Comparison of ENCODE assay signal across 25 cellular contexts in genomic region chr15:93200448-93201226, GRCh38.
"Had no signal": no experiment of that assay in that cellular context is flagged by ENCODE, and none has a peak within 500 bp of the region (broad histone marks: within the 10 kb centered on the region; RNA-seq: fewer than 3 reads in every experiment).

No MANE protein-coding gene starts in this region.

- H3K4me3 ChIP-seq: esophagus squamous epithelium, heart right ventricle, right lobe of liver, thoracic aorta, upper lobe of left lung had no signal

- H3K4me1 Mint-ChIP-seq: activated CD4-positive, alpha-beta memory T cell treated with anti-CD3 and anti-CD28 coated beads, Interleukin-2, amount 10 ng/mL, durations not matched to agents 7 days and 5 days; activated CD4-positive, alpha-beta T cell treated with anti-CD3 and anti-CD28 coated beads, Interleukin-2, amount 10 ng/mL, durations not matched to agents 7 days and 5 days; activated naive CD4-positive, alpha-beta T cell treated with anti-CD3 and anti-CD28 coated beads, Interleukin-2, amount 50 U/mL, for 24 hours; activated naive CD8-positive, alpha-beta T cell treated with anti-CD3 and anti-CD28 coated beads, Interleukin-2, amount 50 U/mL, for 24 hours; naive thymus-derived CD8-positive, alpha-beta T cell; stimulated activated effector memory CD8-positive, alpha-beta T cell treated with anti-CD3 and anti-CD28 coated beads, Interleukin-12 subunit alpha, Interleukin-12 subunit beta, amount 100 ng/mL, for 72 hours; T-helper 17 cell had no signal

- H3K9me3 Mint-ChIP-seq: activated CD4-positive, alpha-beta memory T cell treated with anti-CD3 and anti-CD28 coated beads, Interleukin-2, amount 10 ng/mL, durations not matched to agents 7 days and 5 days; activated CD4-positive, alpha-beta T cell treated with anti-CD3 and anti-CD28 coated beads, Interleukin-2, amount 10 ng/mL, durations not matched to agents 7 days and 5 days; activated T-helper 2 cell treated with anti-CD3 and anti-CD28 coated beads, Interferon-gamma antibody, Interleukin-2, Interleukin-4, amounts not matched to agents 10 μg/mL and 5 μg/mL and 100 μg/mL, durations not matched to agents 14 hours and 24 hours and 36 hours had no signal

- H3K27ac ChIP-seq: esophagus squamous epithelium, heart right ventricle, right lobe of liver, thoracic aorta, upper lobe of left lung, WERI-Rb-1 had no signal

- ATAC-seq: activated naive CD8-positive, alpha-beta T cell treated with anti-CD3 and anti-CD28 coated beads, Interleukin-2, amount 50 U/mL, for 24 hours; naive thymus-derived CD8-positive, alpha-beta T cell; right lobe of liver; stimulated activated effector memory CD8-positive, alpha-beta T cell treated with anti-CD3 and anti-CD28 coated beads, Interleukin-12 subunit alpha, Interleukin-12 subunit beta, amount 100 ng/mL, for 72 hours; T-helper 17 cell had no signal

- H3K36me3 ChIP-seq: esophagus squamous epithelium, heart right ventricle, right lobe of liver, thoracic aorta, upper lobe of left lung, WERI-Rb-1 had no signal

- H3K9me3 ChIP-seq: right lobe of liver had no signal

- H3K4me3 Mint-ChIP-seq: activated CD4-positive, alpha-beta memory T cell treated with anti-CD3 and anti-CD28 coated beads, Interleukin-2, amount 10 ng/mL, durations not matched to agents 7 days and 5 days; activated CD4-positive, alpha-beta T cell treated with anti-CD3 and anti-CD28 coated beads, Interleukin-2, amount 10 ng/mL, durations not matched to agents 7 days and 5 days; activated naive CD4-positive, alpha-beta T cell treated with anti-CD3 and anti-CD28 coated beads, Interleukin-2, amount 50 U/mL, for 24 hours; activated naive CD8-positive, alpha-beta T cell treated with anti-CD3 and anti-CD28 coated beads, Interleukin-2, amount 50 U/mL, for 24 hours; naive thymus-derived CD8-positive, alpha-beta T cell; stimulated activated effector memory CD8-positive, alpha-beta T cell treated with anti-CD3 and anti-CD28 coated beads, Interleukin-12 subunit alpha, Interleukin-12 subunit beta, amount 100 ng/mL, for 72 hours; stimulated activated naive CD8-positive, alpha-beta T cell treated with anti-CD3 and anti-CD28 coated beads, Interleukin-15, Interleukin-2, amounts not matched to agents 100 ng/mL and 50 ng/mL, for 24 hours; T-helper 17 cell had no signal

- H3K27ac Mint-ChIP-seq: activated CD4-positive, alpha-beta memory T cell treated with anti-CD3 and anti-CD28 coated beads, Interleukin-2, amount 10 ng/mL, durations not matched to agents 7 days and 5 days; activated CD4-positive, alpha-beta T cell treated with anti-CD3 and anti-CD28 coated beads, Interleukin-2, amount 10 ng/mL, durations not matched to agents 7 days and 5 days; activated naive CD4-positive, alpha-beta T cell treated with anti-CD3 and anti-CD28 coated beads, Interleukin-2, amount 50 U/mL, for 24 hours; activated naive CD8-positive, alpha-beta T cell treated with anti-CD3 and anti-CD28 coated beads, Interleukin-2, amount 50 U/mL, for 24 hours; activated T-helper 2 cell treated with anti-CD3 and anti-CD28 coated beads, Interferon-gamma antibody, Interleukin-2, Interleukin-4, amounts not matched to agents 10 μg/mL and 5 μg/mL and 100 μg/mL, durations not matched to agents 14 hours and 24 hours and 36 hours; naive thymus-derived CD8-positive, alpha-beta T cell; stimulated activated effector memory CD8-positive, alpha-beta T cell treated with anti-CD3 and anti-CD28 coated beads, Interleukin-12 subunit alpha, Interleukin-12 subunit beta, amount 100 ng/mL, for 72 hours; stimulated activated naive CD8-positive, alpha-beta T cell treated with anti-CD3 and anti-CD28 coated beads, Interleukin-15, Interleukin-2, amounts not matched to agents 100 ng/mL and 50 ng/mL, for 24 hours; T-helper 17 cell had no signal

- H3K27me3 ChIP-seq: heart right ventricle, right lobe of liver, upper lobe of left lung had no signal

- H3K36me3 Mint-ChIP-seq: stimulated activated effector memory CD8-positive, alpha-beta T cell treated with anti-CD3 and anti-CD28 coated beads, Interleukin-12 subunit alpha, Interleukin-12 subunit beta, amount 100 ng/mL, for 72 hours had no signal

- DNase-seq: activated CD4-positive, alpha-beta memory T cell treated with anti-CD3 and anti-CD28 coated beads, Interleukin-2, amount 10 ng/mL, durations not matched to agents 7 days and 5 days; activated CD4-positive, alpha-beta T cell treated with anti-CD3 and anti-CD28 coated beads, Interleukin-2, amount 10 ng/mL, durations not matched to agents 7 days and 5 days; activated CD4-positive, CD25-positive, alpha-beta regulatory T cell treated with anti-CD3 and anti-CD28 coated beads, Interleukin-2, amount 50 U/mL, for 72 hours; activated naive CD8-positive, alpha-beta T cell treated with anti-CD3 and anti-CD28 coated beads, Interleukin-2, amount 50 U/mL, for 24 hours; activated T-cell treated with anti-CD3 and anti-CD28 coated beads, Interleukin-2, amount 50 U/mL, for 48 hours; amygdala; central memory CD4-positive, alpha-beta T cell; esophagus squamous epithelium; foreskin melanocyte; heart right ventricle; islet precursor cell; naive thymus-derived CD8-positive, alpha-beta T cell; posterior cingulate gyrus; right lobe of liver; small intestine; stimulated activated CD4-positive, alpha-beta T cell treated with anti-CD3 and anti-CD28 coated beads, Interleukin-4, amount 100 ng/mL, for 24 hours; T-helper 17 cell; T1000; upper lobe of left lung; WERI-Rb-1 had no signal

- H3K4me1 ChIP-seq: esophagus squamous epithelium, right lobe of liver, upper lobe of left lung had no signal
